ENCODE assay signal across 8 cellular contexts in the genomic region with DNA sequence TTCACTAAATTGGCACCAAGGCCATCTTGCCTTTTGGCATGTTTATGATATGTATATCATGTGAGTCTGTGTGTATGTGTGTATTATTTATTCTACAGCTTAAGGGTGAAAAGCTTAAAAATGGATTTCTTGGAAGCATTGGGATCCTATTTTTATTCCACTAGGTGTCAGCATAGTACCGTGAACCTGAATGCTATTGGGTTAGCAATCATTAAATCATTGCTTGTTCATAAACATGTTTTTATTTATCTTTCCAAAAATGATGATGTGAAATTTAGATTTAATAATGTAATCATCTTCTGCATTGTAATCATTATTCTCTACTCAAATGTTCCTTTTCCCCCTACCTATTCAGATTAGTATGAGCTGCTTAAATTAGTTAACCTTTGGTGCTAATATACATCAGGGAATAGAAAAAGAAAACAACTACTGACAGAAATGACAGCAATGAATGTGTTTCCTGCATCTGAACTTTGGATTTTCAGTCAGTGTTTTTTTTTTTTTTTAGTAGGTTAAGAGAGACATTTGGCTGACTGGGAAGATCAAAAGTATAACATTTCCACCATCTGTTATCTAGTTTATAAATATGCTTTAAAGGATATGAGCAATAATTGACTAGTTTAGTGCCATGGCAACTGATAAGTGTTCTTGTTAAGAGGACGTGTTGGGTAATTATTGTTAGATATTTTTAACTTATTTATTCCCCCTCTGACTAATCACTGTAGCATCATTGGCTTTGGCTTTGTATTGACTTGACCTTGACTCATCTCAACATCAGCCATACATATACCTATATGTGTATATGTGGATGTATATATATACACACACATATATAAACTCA. TPM values are rescaled to one million over a fixed set of nuclear protein-coding genes. Genes with fewer than 3 reads are reported as not detected.
A peak's percentile ranks its signal among the peaks of the same experiment; 100 is the strongest.
DNase-seq lines count a peak whose midpoint lies in the region; ATAC-seq and TF ChIP-seq lines count a peak whose summit lies in the region.

No MANE protein-coding gene starts in this region.

- POLR2A ChIA-PET in activated CD8-positive, alpha-beta T cell treated with anti-CD3 and anti-CD28 coated beads for 36 hours (lab: Charles Lee), result no interaction called here
- POLR2A ChIA-PET in activated CD8-positive, alpha-beta T cell treated with anti-CD3 and anti-CD28 coated beads, Interleukin-2, amount 10 ng/mL, durations not matched to agents 7 days and 5 days (lab: Charles Lee), result no interaction called here

- no peaks in the 10 kb centered on the region for H3K9me3 Mint-ChIP-seq in activated CD8-positive, alpha-beta T cell treated with anti-CD3 and anti-CD28 coated beads for 36 hours
- no peaks in the 10 kb centered on the region for H3K9me3 Mint-ChIP-seq in activated CD8-positive, alpha-beta T cell treated with anti-CD3 and anti-CD28 coated beads, Interleukin-2, amount 10 ng/mL, durations not matched to agents 7 days and 5 days (ENCODE audit: insufficient read depth)

- TF ChIP-seq CTCF in activated CD8-positive, alpha-beta T cell treated with anti-CD3 and anti-CD28 coated beads for 36 hours (IDR thresholded peaks at IDR 0.05), result peak; percentile 36
- peak; percentile 86 for TF ChIP-seq CTCF in OCI-LY3 (IDR thresholded peaks at IDR 0.05; ENCODE audit: low read depth, low read length)
- TF ChIP-seq CTCF in epithelial cell of proximal tubule (conservative IDR thresholded peaks at IDR 0.05; ENCODE audit: low read depth, low read length), result peak; percentile 71
- peak; percentile 64 for TF ChIP-seq CTCF in osteoblast (IDR thresholded peaks at IDR 0.05; ENCODE audit: extremely low read depth, low read depth, low read length)

- intact Hi-C loops in activated CD8-positive, alpha-beta T cell treated with anti-CD3 and anti-CD28 coated beads for 36 hours (cut with micrococcal nuclease), result no loop called here

- CTCF ChIA-PET in activated CD8-positive, alpha-beta T cell treated with anti-CD3 and anti-CD28 coated beads for 36 hours (lab: Charles Lee), result interaction anchor here (0.7 to 1.4 kb wide), 3 partner anchors 10 to 585 kb away, joined by 3 to 6 read pairs (median 3); a partner anchor contains a TSS
- CTCF ChIA-PET in activated CD8-positive, alpha-beta T cell treated with anti-CD3 and anti-CD28 coated beads, Interleukin-2, amount 10 ng/mL, durations not matched to agents 7 days and 5 days (lab: Charles Lee), result interaction anchor here (0.8 to 1.3 kb wide), 2 partner anchors 9 to 31 kb away, joined by 3 read pairs; no protein-coding TSS in a partner anchor

- H3K27me3 ChIP-seq in OCI-LY3 (ENCODE audit: low read depth, low read length) (no peaks in the 10 kb centered on the region), osteoblast (ENCODE audit: insufficient read depth, low read length) (no peaks in the 10 kb centered on the region)

- no peaks in the 10 kb centered on the region for H3K4me1 Mint-ChIP-seq in activated CD8-positive, alpha-beta T cell treated with anti-CD3 and anti-CD28 coated beads for 36 hours (ENCODE audit: low read depth)
- no peaks in the 10 kb centered on the region for H3K4me1 Mint-ChIP-seq in activated CD8-positive, alpha-beta T cell treated with anti-CD3 and anti-CD28 coated beads, Interleukin-2, amount 10 ng/mL, durations not matched to agents 7 days and 5 days (ENCODE audit: low read depth)

- H3K9me3 ChIP-seq in OCI-LY3 (ENCODE audit: insufficient read depth, low read length), result no peaks in the 10 kb centered on the region
- H3K9me3 ChIP-seq in osteoblast (ENCODE audit: low read depth, low read length), result no peaks in the 10 kb centered on the region

- DNase-seq in activated CD8-positive, alpha-beta T cell treated with anti-CD3 and anti-CD28 coated beads for 36 hours, result no peak
- no peak for DNase-seq in activated CD8-positive, alpha-beta T cell treated with anti-CD3 and anti-CD28 coated beads, Interleukin-2, amount 10 ng/mL, durations not matched to agents 7 days and 5 days
- DNase-seq in epithelial cell of proximal tubule (ENCODE audit: low read depth), result no peak
- DNase-seq in osteoblast (ENCODE audit: insufficient read length, low spot score, missing footprints), result peak; percentile 25
- DNase-seq in NOMO-1 treated with DMSO at 0.1 percent for 48 hours (lab: John Stamatoyannopoulos, UW; ENCODE audit: unreplicated experiment), result no peak
- DNase-seq in activated gamma-delta T cell (lab: John Stamatoyannopoulos, UW), result no peak

- H3K4me2 ChIP-seq in OCI-LY3 (ENCODE audit: low read length), result no peak overlapping the region
- H3K4me2 ChIP-seq in osteoblast (ENCODE audit: insufficient read depth, low read length), result no peak overlapping the region

- H3K4me3 ChIP-seq in OCI-LY3 (ENCODE audit: low read length), result no peak overlapping the region
- no peak overlapping the region for H3K4me3 ChIP-seq in epithelial cell of proximal tubule (ENCODE audit: low read depth, low read length)
- H3K4me3 ChIP-seq in osteoblast (ENCODE audit: insufficient read depth, low read length), result no peak overlapping the region

- H2AFZ ChIP-seq in OCI-LY3 (ENCODE audit: low read depth, low read length), result no peak overlapping the region
- no peak overlapping the region for H2AFZ ChIP-seq in osteoblast (ENCODE audit: low read length)

- H3K27ac Mint-ChIP-seq in activated CD8-positive, alpha-beta T cell treated with anti-CD3 and anti-CD28 coated beads for 36 hours, result no peak overlapping the region
- H3K27ac Mint-ChIP-seq in activated CD8-positive, alpha-beta T cell treated with anti-CD3 and anti-CD28 coated beads, Interleukin-2, amount 10 ng/mL, durations not matched to agents 7 days and 5 days, result no peak overlapping the region

- H4K20me1 ChIP-seq in OCI-LY3 (ENCODE audit: insufficient read depth, low read length) (no peaks in the 10 kb centered on the region), osteoblast (ENCODE audit: insufficient read depth, low read length) (no peaks in the 10 kb centered on the region)

- H3K27ac ChIP-seq in OCI-LY3 (ENCODE audit: low read length) (no peak overlapping the region), osteoblast (ENCODE audit: low read depth, low read length) (no peak overlapping the region)

- H3K79me2 ChIP-seq in OCI-LY3 (ENCODE audit: low read length), result no peaks in the 10 kb centered on the region
- H3K79me2 ChIP-seq in osteoblast (ENCODE audit: insufficient read depth, low read length), result no peaks in the 10 kb centered on the region

- H3K9ac ChIP-seq in OCI-LY3 (ENCODE audit: low read length), result no peak overlapping the region

- no peak for ATAC-seq in activated CD8-positive, alpha-beta T cell treated with anti-CD3 and anti-CD28 coated beads for 36 hours
- no peak for ATAC-seq in activated CD8-positive, alpha-beta T cell treated with anti-CD3 and anti-CD28 coated beads, Interleukin-2, amount 10 ng/mL, durations not matched to agents 7 days and 5 days
- peak; percentile 57 for ATAC-seq in HG03135 (IDR thresholded peaks at IDR 0.05; ENCODE audit: unreplicated experiment)

- H3K4me1 ChIP-seq in OCI-LY3 (ENCODE audit: low read length) (no peaks in the 10 kb centered on the region), osteoblast (ENCODE audit: insufficient read depth, low read length) (no peaks in the 10 kb centered on the region)

- H3K4me3 Mint-ChIP-seq in activated CD8-positive, alpha-beta T cell treated with anti-CD3 and anti-CD28 coated beads for 36 hours, result no peak overlapping the region
- H3K4me3 Mint-ChIP-seq in activated CD8-positive, alpha-beta T cell treated with anti-CD3 and anti-CD28 coated beads, Interleukin-2, amount 10 ng/mL, durations not matched to agents 7 days and 5 days, result no peak overlapping the region

- no peaks in the 10 kb centered on the region for H3K36me3 Mint-ChIP-seq in activated CD8-positive, alpha-beta T cell treated with anti-CD3 and anti-CD28 coated beads for 36 hours (ENCODE audit: low read depth)
- H3K36me3 Mint-ChIP-seq in activated CD8-positive, alpha-beta T cell treated with anti-CD3 and anti-CD28 coated beads, Interleukin-2, amount 10 ng/mL, durations not matched to agents 7 days and 5 days (ENCODE audit: low read depth), result no peaks in the 10 kb centered on the region

- H3K27me3 Mint-ChIP-seq in activated CD8-positive, alpha-beta T cell treated with anti-CD3 and anti-CD28 coated beads for 36 hours, result no peaks in the 10 kb centered on the region
- no peaks in the 10 kb centered on the region for H3K27me3 Mint-ChIP-seq in activated CD8-positive, alpha-beta T cell treated with anti-CD3 and anti-CD28 coated beads, Interleukin-2, amount 10 ng/mL, durations not matched to agents 7 days and 5 days (ENCODE audit: low read depth)

- H3K36me3 ChIP-seq in OCI-LY3 (replicated peaks; ENCODE audit: low read depth, low read length) (no peaks in the 10 kb centered on the region), osteoblast (ENCODE audit: insufficient read depth, low read length) (no peaks in the 10 kb centered on the region)

RNA-seq across cellular contexts. Expression of a gene that starts 14.1 kb away (rescaled TPM):
- total RNA-seq in activated CD8-positive, alpha-beta T cell treated with anti-CD3 and anti-CD28 coated beads for 36 hours, result not detected
- not detected for total RNA-seq in activated CD8-positive, alpha-beta T cell treated with anti-CD3 and anti-CD28 coated beads, Interleukin-2, amount 10 ng/mL, durations not matched to agents 7 days and 5 days
- total RNA-seq in epithelial cell of proximal tubule, result not detected in 2 replicates
- total RNA-seq in osteoblast, result 0.29 TPM in 1 of 2 replicates, not detected in the other

Comparison
In these comparisons a context has a peak if more than half of its experiments do, and no peak if none do; other contexts are left out.
1. CTCF ChIP-seq: peak in every context shown above with its lines; median percentile 86 in OCI-LY3; 71 in epithelial cell of proximal tubule; 64 in osteoblast; 36 in activated CD8-positive, alpha-beta T cell treated with anti-CD3 and anti-CD28 coated beads for 36 hours.